Comparison of ENCODE assay signal across 17 cellular contexts in genomic region chr18:78295271-78295670, GRCh38.
A peak's percentile ranks its signal among the peaks of the same experiment; 100 is the strongest.
DNase-seq lines count a peak whose midpoint lies in the region; ATAC-seq, FAIRE-seq and TF ChIP-seq lines count a peak whose summit lies in the region.
"Had no signal": no experiment of that assay in that cellular context is flagged by ENCODE, and none has a peak within 500 bp of the region (broad histone marks: within the 10 kb centered on the region; RNA-seq: fewer than 3 reads in every experiment).

No MANE protein-coding gene starts in this region.

- no peaks in the 10 kb centered on the region for H3K36me3 Mint-ChIP-seq in stimulated activated naive B cell treated with anti-CD40 and anti-IgM and Interleukin-4, amounts not matched to agents 10 μg/mL and 1 μg/mL and 100 μg/mL, for 72 hours
- no peaks in the 10 kb centered on the region for H3K36me3 Mint-ChIP-seq in naive thymus-derived CD4-positive, alpha-beta T cell
- H3K36me3 Mint-ChIP-seq: CD8-positive, alpha-beta T cell had no signal

- no peak overlapping the region for H3K4me3 Mint-ChIP-seq in stimulated activated naive B cell treated with anti-CD40 and anti-IgM and Interleukin-4, amounts not matched to agents 10 μg/mL and 1 μg/mL and 100 μg/mL, for 72 hours
- no peak overlapping the region for H3K4me3 Mint-ChIP-seq in naive thymus-derived CD4-positive, alpha-beta T cell
- H3K4me3 Mint-ChIP-seq: B cell; CD8-positive, alpha-beta T cell had no signal

- no peaks in the 10 kb centered on the region for H4K20me1 ChIP-seq in H1 (replicated peaks in 1 of 2; ENCODE audit: control insufficient read depth in 1 of 2, insufficient read depth in 2 of 2, low read length in 2 of 2)
- H4K20me1 ChIP-seq: BLaER1 treated with 17β-estradiol and CSF1 and Interleukin-3, amounts not matched to agents 10 nM and 100 nM had no signal

- no peak overlapping the region for H3K27ac Mint-ChIP-seq in stimulated activated naive B cell treated with anti-CD40 and anti-IgM and Interleukin-4, amounts not matched to agents 10 μg/mL and 1 μg/mL and 100 μg/mL, for 72 hours
- H3K27ac Mint-ChIP-seq in naive thymus-derived CD4-positive, alpha-beta T cell, result no peak overlapping the region
- H3K27ac Mint-ChIP-seq: B cell; CD8-positive, alpha-beta T cell had no signal

- H3K79me2 ChIP-seq in H1 (ENCODE audit: control insufficient read depth in 1 of 2, insufficient read depth in 2 of 2, low read length in 2 of 2), result no peaks in the 10 kb centered on the region

- no peaks in the 10 kb centered on the region for H3K36me3 ChIP-seq in H1 (ENCODE audit: control insufficient read depth in 2 of 4, insufficient read depth in 4 of 4, low read length in 3 of 4)
- no peaks in the 10 kb centered on the region for H3K36me3 ChIP-seq in naive thymus-derived CD4-positive, alpha-beta T cell (ENCODE audit: control insufficient read depth in 2 of 3, insufficient read depth in 3 of 3, low read length in 3 of 3)
- H3K36me3 ChIP-seq: BLaER1 treated with 17β-estradiol and CSF1 and Interleukin-3, amounts not matched to agents 10 nM and 100 nM; HAP-1 had no signal

- H3K27me3 Mint-ChIP-seq in stimulated activated naive B cell treated with anti-CD40 and anti-IgM and Interleukin-4, amounts not matched to agents 10 μg/mL and 1 μg/mL and 100 μg/mL, for 72 hours, result no peaks in the 10 kb centered on the region
- H3K27me3 Mint-ChIP-seq in naive thymus-derived CD4-positive, alpha-beta T cell, result peaks cover 0 to 4% (median 0%) of the 10 kb centered on the region in 5 donors
- H3K27me3 Mint-ChIP-seq: B cell had no signal

- no peak overlapping the region for H3K9ac ChIP-seq in H1 (replicated peaks in 1 of 4; ENCODE audit: extremely low read depth in 1 of 4, low read depth in 3 of 4, low read length in 3 of 4)
- H3K9ac ChIP-seq: BLaER1 treated with 17β-estradiol and CSF1 and Interleukin-3, amounts not matched to agents 10 nM and 100 nM had no signal

- no peak overlapping the region for H2BK120ac ChIP-seq in H1 (replicated peaks; ENCODE audit: low read depth, low read length)

- peaks cover 4 to 11% (median 8%) of the 10 kb centered on the region in 4 experiments; a peak in 5 of 7 replicates for H3K4me1 ChIP-seq in H1 (replicated peaks in 1 of 4; ENCODE audit: control insufficient read depth in 3 of 4, insufficient read depth in 4 of 4, low read length in 3 of 4)
- no peaks in the 10 kb centered on the region for H3K4me1 ChIP-seq in naive thymus-derived CD4-positive, alpha-beta T cell (ENCODE audit: control insufficient read depth in 2 of 2, insufficient read depth in 2 of 2, low read length in 2 of 2)
- H3K4me1 ChIP-seq: HAP-1 had no signal

- DNase-seq in Right ventricle myocardium inferior (ENCODE audit: missing footprints), result no peak
- DNase-seq in cardiac septum (ENCODE audit: low spot score), result no peak
- no peak for DNase-seq in H1 (ENCODE audit: low read depth in 1 of 2, low spot score in 2 of 2)
- peak; percentile 52 for DNase-seq in left kidney (ENCODE audit: low read depth, low spot score)
- DNase-seq in retina, result peak; percentile 34
- no peak for DNase-seq in stimulated activated naive B cell treated with anti-CD40 and anti-IgM and Interleukin-4, amounts not matched to agents 10 μg/mL and 1 μg/mL and 100 μg/mL, for 72 hours
- no peak for DNase-seq in naive thymus-derived CD4-positive, alpha-beta T cell
- no peak for DNase-seq in Ammon's horn (ENCODE audit: low spot score)
- DNase-seq: 8988T; Calu3; CD8-positive, alpha-beta T cell; DMS79 treated with DMSO at 0.1 percent for 48 hours had no signal

- no peak overlapping the region for H3K14ac ChIP-seq in H1 (ENCODE audit: insufficient read length)

- peak; percentile 77 for ATAC-seq in Right ventricle myocardium inferior
- ATAC-seq in stimulated activated naive B cell treated with anti-CD40 and anti-IgM and Interleukin-4, amounts not matched to agents 10 μg/mL and 1 μg/mL and 100 μg/mL, for 72 hours (replicated peaks), result no peak
- ATAC-seq in naive thymus-derived CD4-positive, alpha-beta T cell, result no peak
- ATAC-seq: CD8-positive, alpha-beta T cell; GM12878 had no signal

- H3K27me3 ChIP-seq in H1 (replicated peaks in 1 of 4; ENCODE audit: control insufficient read depth in 3 of 4, extremely low read depth in 1 of 4, insufficient read depth in 3 of 4, low read length in 3 of 4), result no peaks in the 10 kb centered on the region
- no peaks in the 10 kb centered on the region for H3K27me3 ChIP-seq in naive thymus-derived CD4-positive, alpha-beta T cell (ENCODE audit: control insufficient read depth in 2 of 2, insufficient read depth in 2 of 2, low read length in 2 of 2)

- no peaks in the 10 kb centered on the region for H3K23me2 ChIP-seq in H1 (ENCODE audit: low read depth, low read length)

- 96% methylated on average over 8 of the region's 8 CpGs; no CpG with 5 or more reads in 1 of the 2 experiments for WGBS in H1 (ENCODE audit: extremely low coverage in 1 of 2, insufficient coverage in 1 of 2, insufficient read length in 1 of 2, insufficient replicate concordance in 2 of 2, low coverage in 1 of 2, low lambda C conversion rate in 2 of 2, missing lambda C conversion rate in 1 of 2), 2 experiments

- POLR2A ChIA-PET in H1 (lab: Charles Lee; ENCODE audit: partially characterized antibody), result no interaction called here
- POLR2A ChIA-PET in naive thymus-derived CD4-positive, alpha-beta T cell (lab: Charles Lee), result no interaction called here

- H2AK5ac ChIP-seq in H1 (ENCODE audit: low read depth, low read length), result no peak overlapping the region

- no peak for TF ChIP-seq EP300 in H1 (IDR thresholded peaks at IDR 0.05; ENCODE audit: borderline replicate concordance in 1 of 2, low read depth in 2 of 2, low read length in 2 of 2)

- H2BK12ac ChIP-seq in H1 (ENCODE audit: low read depth, low read length), result no peak overlapping the region

- H3K4me3 ChIP-seq in H1 (ENCODE audit: extremely low read depth in 1 of 4, insufficient read depth in 2 of 4, low read depth in 3 of 4, low read length in 4 of 4), result no peak overlapping the region
- no peak overlapping the region for H3K4me3 ChIP-seq in naive thymus-derived CD4-positive, alpha-beta T cell (ENCODE audit: low read length)
- H3K4me3 ChIP-seq: BLaER1 treated with 17β-estradiol and CSF1 and Interleukin-3, amounts not matched to agents 10 nM and 100 nM; GM12878; HAP-1 had no signal

- TF ChIP-seq RAD21 in H1 (IDR thresholded peaks at IDR 0.05 in 1 of 2, conservative IDR thresholded peaks at IDR 0.05 in 1 of 2; ENCODE audit: low read depth in 2 of 2, low read length in 2 of 2), result no peak

- H3K4me1 Mint-ChIP-seq in stimulated activated naive B cell treated with anti-CD40 and anti-IgM and Interleukin-4, amounts not matched to agents 10 μg/mL and 1 μg/mL and 100 μg/mL, for 72 hours, result no peaks in the 10 kb centered on the region
- H3K4me1 Mint-ChIP-seq in naive thymus-derived CD4-positive, alpha-beta T cell, result no peaks in the 10 kb centered on the region
- H3K4me1 Mint-ChIP-seq: B cell had no signal

- H4K8ac ChIP-seq in H1 (ENCODE audit: extremely low read depth, insufficient read depth, low read length), result no peak overlapping the region

- no peak for TF ChIP-seq POLR2A in H1 (IDR thresholded peaks at IDR 0.05; ENCODE audit: control extremely low read depth in 1 of 2, low read depth in 2 of 2, low read length in 2 of 2)

- no peak overlapping the region for H3K4me2 ChIP-seq in H1 (ENCODE audit: insufficient read depth in 1 of 2, low read depth in 2 of 2, low read length in 2 of 2)

- H4K91ac ChIP-seq in H1 (replicated peaks; ENCODE audit: insufficient read length, low read length), result no peak overlapping the region

- TF ChIP-seq CTCF in H1 (IDR thresholded peaks at IDR 0.05; ENCODE audit: control extremely low read depth in 1 of 3, insufficient read depth in 1 of 3, low read depth in 1 of 3, low read length in 3 of 3), result no peak

- H2AFZ ChIP-seq in H1 (ENCODE audit: low read length), result no peak overlapping the region

- H3K23ac ChIP-seq in H1 (ENCODE audit: insufficient read length), result no peak overlapping the region

- H2BK5ac ChIP-seq in H1 (ENCODE audit: low read depth, low read length), result no peak overlapping the region

- no peak overlapping the region for H2BK15ac ChIP-seq in H1 (ENCODE audit: low read length)

- intact Hi-C loops in Right ventricle myocardium inferior (cut with DNase I) (no loop called here), cardiac septum (cut with DNase I) (no loop called here)
- intact Hi-C loops in naive thymus-derived CD4-positive, alpha-beta T cell (cut with micrococcal nuclease), result no loop called here

- H3K27ac ChIP-seq in H1 (ENCODE audit: low read depth, low read length), result no peak overlapping the region
- H3K27ac ChIP-seq in naive thymus-derived CD4-positive, alpha-beta T cell (ENCODE audit: low read depth, low read length), result no peak overlapping the region
- H3K27ac ChIP-seq: BLaER1 treated with 17β-estradiol and CSF1 and Interleukin-3, amounts not matched to agents 10 nM and 100 nM had no signal

- FAIRE-seq in H1 (lab: Jason Lieb, UNC), result no peak
- FAIRE-seq: GM12878, GM19239 had no signal

- no peak overlapping the region for H3K18ac ChIP-seq in H1 (ENCODE audit: extremely low read depth, low read length)

- H3K9me3 ChIP-seq in H1 (ENCODE audit: insufficient read depth in 2 of 2, low read depth in 1 of 2, low read length in 1 of 2), result no peaks in the 10 kb centered on the region
- H3K9me3 ChIP-seq in naive thymus-derived CD4-positive, alpha-beta T cell (ENCODE audit: control insufficient read depth in 2 of 3, low read length in 3 of 3), result no peaks in the 10 kb centered on the region
- H3K9me3 ChIP-seq: BLaER1 treated with 17β-estradiol and CSF1 and Interleukin-3, amounts not matched to agents 10 nM and 100 nM; HAP-1 had no signal

- CTCF ChIA-PET in H1 (lab: Charles Lee; ENCODE audit: partially characterized antibody), result no interaction called here
- CTCF ChIA-PET in naive thymus-derived CD4-positive, alpha-beta T cell (lab: Charles Lee), result no interaction called here

- H3K4ac ChIP-seq in H1 (replicated peaks; ENCODE audit: insufficient read length, low read depth, low read length), result no peak overlapping the region

- H3K9me3 Mint-ChIP-seq in stimulated activated naive B cell treated with anti-CD40 and anti-IgM and Interleukin-4, amounts not matched to agents 10 μg/mL and 1 μg/mL and 100 μg/mL, for 72 hours, result peaks cover 0 to 2% of the 10 kb centered on the region in 2 donors
- peaks cover 0 to 14% (median 0%) of the 10 kb centered on the region in 11 donors for H3K9me3 Mint-ChIP-seq in naive thymus-derived CD4-positive, alpha-beta T cell
- H3K9me3 Mint-ChIP-seq: CD8-positive, alpha-beta T cell had no signal

- no peak overlapping the region for H3K56ac ChIP-seq in H1 (replicated peaks; ENCODE audit: insufficient read length, low read depth, low read length)

- H3K79me1 ChIP-seq in H1 (ENCODE audit: low read depth, low read length), result no peaks in the 10 kb centered on the region

- H2BK20ac ChIP-seq in H1 (ENCODE audit: low read length), result no peak overlapping the region

- H4K5ac ChIP-seq in H1 (ENCODE audit: insufficient read length, low read depth, low read length), result no peak overlapping the region

TF ChIP-seq in H1, 55 proteins besides CTCF, POLR2A, EP300 and RAD21:
- peak; percentile 42; the same call in 1 of the 2 replicates for TF ChIP-seq CEBPB (IDR thresholded peaks at IDR 0.05; ENCODE audit: low read depth, low read length)
- TF ChIP-seq TCF12 (IDR thresholded peaks at IDR 0.05; ENCODE audit: low read depth, low read length), result no peak

Comparison
In these comparisons a context has a peak if more than half of its experiments do, and no peak if none do; other contexts are left out.
1. DNase-seq: peak in left kidney (single experiment) and retina (single experiment); none in Right ventricle myocardium inferior (single experiment), cardiac septum (single experiment), H1 (0 of 2), stimulated activated naive B cell treated with anti-CD40 and anti-IgM and Interleukin-4, amounts not matched to agents 10 μg/mL and 1 μg/mL and 100 μg/mL, for 72 hours (single experiment), naive thymus-derived CD4-positive, alpha-beta T cell (0 of 9) and Ammon's horn (single experiment).